In genomic region chr9:124830593-124830992, GRCh38 we compare ENCODE assay signal across 23 cellular contexts. TPM values are rescaled to one million over a fixed set of nuclear protein-coding genes. Genes with fewer than 3 reads are reported as not detected.
A peak's percentile ranks its signal among the peaks of the same experiment; 100 is the strongest.
DNase-seq lines count a peak whose midpoint lies in the region; ATAC-seq, FAIRE-seq and TF ChIP-seq lines count a peak whose summit lies in the region.
"Had no signal": no experiment of that assay in that cellular context is flagged by ENCODE, and none has a peak within 500 bp of the region (broad histone marks: within the 10 kb centered on the region; RNA-seq: fewer than 3 reads in every experiment).

No MANE protein-coding gene starts in this region.

- POLR2A ChIA-PET in HEK293 (lab: Yijun Ruan, JAX), result interaction anchor here (0.6 kb wide), 1 partner anchor 109 kb away, joined by 12 read pairs; no protein-coding TSS in a partner anchor
- POLR2A ChIA-PET in K562 (lab: Yijun Ruan, JAX), result interaction anchor here (0.7 kb wide), 1 partner anchor 12 kb away, joined by 3 read pairs; no protein-coding TSS in a partner anchor

- in situ Hi-C loops in K562 (cut with MboI), result no loop called here

- CTCF ChIA-PET in HEK293 (lab: Yijun Ruan, JAX), result interaction anchor here (1.1 to 31.1 kb wide), 5 partner anchors 9 to 55 kb away, joined by 3 to 1257 read pairs (median 11); partner anchors contain the start of genes NR6A1, OLFML2A and WDR38
- CTCF ChIA-PET in K562 (lab: Yijun Ruan, JAX; ENCODE audit: low intra/inter-chr PET ratio), result no interaction called here

- no peaks in the 10 kb centered on the region for H3K27me3 Mint-ChIP-seq in nephron (ENCODE audit: low read depth)
- H3K27me3 Mint-ChIP-seq: CD4-positive, CD25-positive, alpha-beta regulatory T cell had no signal

- no peak overlapping the region for H3K4me3 Mint-ChIP-seq in nephron
- H3K4me3 Mint-ChIP-seq: CD4-positive, CD25-positive, alpha-beta regulatory T cell; CD8-positive, alpha-beta T cell had no signal

- peak overlapping the region; percentile 75 for H3K4me2 ChIP-seq in BLaER1
- H3K4me2 ChIP-seq in K562 (ENCODE audit: insufficient read depth, low read length), result no peak overlapping the region
- H3K4me2 ChIP-seq: A549 had no signal

- H3K27ac ChIP-seq in BLaER1 (no peak overlapping the region), HEK293 (ENCODE audit: extremely low read depth, low read depth, low read length) (no peak overlapping the region), K562 (ENCODE audit: extremely low read depth, low read depth, low read length) (no peak overlapping the region), substantia nigra (ENCODE audit: low read depth, low read length, poor library complexity, severe bottlenecking) (no peak overlapping the region), heart right ventricle (no peak overlapping the region)
- H3K27ac ChIP-seq: A549, C4-2B had no signal

- no peaks in the 10 kb centered on the region for H3K9me1 ChIP-seq in K562 (ENCODE audit: control insufficient read depth, insufficient read depth, low read length)

- H3K36me3 Mint-ChIP-seq in nephron (ENCODE audit: low read depth), result no peaks in the 10 kb centered on the region
- H3K36me3 Mint-ChIP-seq: CD4-positive, CD25-positive, alpha-beta regulatory T cell; CD8-positive, alpha-beta T cell had no signal

- TF ChIP-seq RAD21 in K562 (CRISPR knock-in tag; conservative IDR thresholded peaks at IDR 0.05 in 1 of 2, IDR thresholded peaks at IDR 0.05 in 1 of 2), result no peak

- peaks cover 51% of the 10 kb centered on the region for H3K4me1 Mint-ChIP-seq in nephron
- H3K4me1 Mint-ChIP-seq: CD4-positive, CD25-positive, alpha-beta regulatory T cell had no signal

- no peak overlapping the region for H3K4me3 ChIP-seq in BLaER1
- H3K4me3 ChIP-seq in HEK293 (ENCODE audit: low read depth, low read length), result no peak overlapping the region
- H3K4me3 ChIP-seq in K562, result no peak overlapping the region
- H3K4me3 ChIP-seq in heart right ventricle, result no peak overlapping the region
- H3K4me3 ChIP-seq: A549 had no signal

- H3K9me3 Mint-ChIP-seq in nephron, result peaks cover 4% of the 10 kb centered on the region
- H3K9me3 Mint-ChIP-seq: CD8-positive, alpha-beta T cell had no signal

- H3K4me1 ChIP-seq in BLaER1 (peaks cover 49% of the 10 kb centered on the region), HEK293 (ENCODE audit: control insufficient read depth, insufficient read depth, low read length) (peaks cover 10% of the 10 kb centered on the region), K562 (replicated peaks in 1 of 2; ENCODE audit: control insufficient read depth in 2 of 2, insufficient read depth in 2 of 2, low read length in 2 of 2) (peaks cover 8 to 23% of the 10 kb centered on the region in 2 experiments; a peak in 4 of 5 replicates), heart right ventricle (peaks cover 25 to 50% (median 40%) of the 10 kb centered on the region in 9 donors)

- no TSS peak for BruUV-seq in K562 (replicated peaks; lab: Mats Ljungman, UMichigan)

- intact Hi-C loops in K562 (cut with micrococcal nuclease), result no loop called here
- intact Hi-C loops in heart right ventricle (cut with DNase I), result loop anchor here in 4 of 10 donors (5.0 kb wide), 2 partner anchors 33 to 38 kb away; no protein-coding TSS in a partner anchor

- ATAC-seq in K562 (no peak), heart right ventricle (no peak)
- ATAC-seq: A549; CD8-positive, alpha-beta T cell had no signal

- no peaks in the 10 kb centered on the region for H4K20me1 ChIP-seq in BLaER1
- no peaks in the 10 kb centered on the region for H4K20me1 ChIP-seq in K562 (replicated peaks; ENCODE audit: control insufficient read depth, insufficient read depth, low read length)

- no peak for TF ChIP-seq POLR2A in K562 (conservative IDR thresholded peaks at IDR 0.05)

- TF ChIP-seq CTCF in HEK293 (tag by site-specific recombination; IDR thresholded peaks at IDR 0.05) (no peak), K562 (IDR thresholded peaks at IDR 0.05 in 2 of 3, conservative IDR thresholded peaks at IDR 0.05 in 1 of 3; ENCODE audit: insufficient read depth in 2 of 3, low read depth in 1 of 3, low read length in 3 of 3) (no peak), nephron (IDR thresholded peaks at IDR 0.05; ENCODE audit: unreplicated experiment in 3 of 3) (no peak), heart right ventricle (IDR thresholded peaks at IDR 0.05) (no peak)

- WGBS in K562 (ENCODE audit: insufficient coverage, low coverage, missing lambda C conversion rate), result 44% methylated on average over 4 of the region's 4 CpGs
- WGBS in heart right ventricle, 2 donors, result 69 to 70% methylated on average over 4 of the region's 4 CpGs

- H3K79me2 ChIP-seq in K562 (ENCODE audit: control insufficient read depth, insufficient read depth, low read length), result no peaks in the 10 kb centered on the region

- H3K27me3 ChIP-seq in BLaER1, result no peaks in the 10 kb centered on the region
- H3K27me3 ChIP-seq in K562 (ENCODE audit: control insufficient read depth in 2 of 2, insufficient read depth in 2 of 2, low read length in 2 of 2), result no peaks in the 10 kb centered on the region
- no peaks in the 10 kb centered on the region for H3K27me3 ChIP-seq in heart right ventricle
- H3K27me3 ChIP-seq: BE2C had no signal

- TF ChIP-seq EP300 in K562 (IDR thresholded peaks at IDR 0.05; ENCODE audit: low read length), result no peak

- H3K27ac Mint-ChIP-seq in nephron, result peak overlapping the region in 2 of 3 experiments; percentile 59 to 78
- H3K27ac Mint-ChIP-seq: CD8-positive, alpha-beta T cell had no signal

- H3K36me3 ChIP-seq in BLaER1 (no peaks in the 10 kb centered on the region), HEK293 (ENCODE audit: control insufficient read depth in 2 of 2, insufficient read depth in 1 of 2, low read length in 2 of 2) (no peaks in the 10 kb centered on the region), K562 (ENCODE audit: control insufficient read depth, insufficient read depth, low read length) (no peaks in the 10 kb centered on the region), heart right ventricle (no peaks in the 10 kb centered on the region)
- H3K36me3 ChIP-seq: BE2C had no signal

- no peak overlapping the region; the same call in 1 of the 2 replicates for H3K9ac ChIP-seq in BLaER1
- H3K9ac ChIP-seq in K562 (ENCODE audit: insufficient read depth in 1 of 2, low read depth in 2 of 2, low read length in 2 of 2), result no peak overlapping the region

- FAIRE-seq in K562 (lab: Jason Lieb, UNC), result no peak
- FAIRE-seq: A549, G401.6, GM12892 had no signal

- H3K9me3 ChIP-seq in BLaER1 (no peaks in the 10 kb centered on the region; the same call in 1 of the 2 replicates), HEK293 (ENCODE audit: control insufficient read depth, insufficient read depth, low read depth, low read length) (no peaks in the 10 kb centered on the region), K562 (replicated peaks; ENCODE audit: control insufficient read depth, insufficient read depth, low read depth, low read length) (no peaks in the 10 kb centered on the region), heart right ventricle (peaks cover 0 to 9% (median 0%) of the 10 kb centered on the region in 11 donors)
- H3K9me3 ChIP-seq: A549, BE2C, Caco-2 had no signal

- DNase-seq in K562 (ENCODE audit: extremely low read depth in 1 of 4, low spot score in 3 of 4) (no peak), substantia nigra (lab: John Stamatoyannopoulos, UW) (no peak), NCI-H345 (lab: John Stamatoyannopoulos, UW) (no peak), heart right ventricle (no peak)
- DNase-seq: 8988T; ACHN; AML-193; BE2C; Caco-2; CD4-positive, CD25-positive, alpha-beta regulatory T cell; CD8-positive, alpha-beta T cell; DMS153; DND-41; GOT3; H7; HCEC 1CT had no signal

- no peak overlapping the region for H2AFZ ChIP-seq in K562 (ENCODE audit: low read depth, low read length)

RNA-seq across cellular contexts. Expression of gene WDR38, which starts 22.7 kb away (rescaled TPM):
- total RNA-seq in K562 (2011; cell fraction: chromatin; rRNA removed; ENCODE audit: low replicate concordance), result not detected in 2 replicates
- total RNA-seq in K562 (2011; cell fraction: nucleolus; rRNA removed), result not detected in 2 replicates
- not detected in 2 replicates for total RNA-seq in K562 (2011; cell fraction: nucleoplasm; rRNA removed)
- total RNA-seq in K562 (2014; rRNA removed) (not detected in 2 replicates), K562 (2014; rRNA removed; fragmentation: Illumina TruSeq; extraction: Trizol) (not detected in 2 replicates), K562 (2015; rRNA removed; fragmentation: Illumina TruSeq; extraction: Trizol) (not detected in 2 replicates), K562 (2021) (not detected in 2 replicates), heart right ventricle (under 1 TPM in 1 of 10 donors, not detected in 9; 0.22 TPM)
- polyA plus RNA-seq in K562 (2011; rRNA removed) (not detected in 2 replicates), K562 (2014; fragmentation: Illumina TruSeq; extraction: Trizol) (not detected in 2 replicates), K562 (2014; fragmentation: Nextera tagmentation; extraction: Ambion mirVana) (not detected), K562 (2014; rRNA removed) (not detected in 2 replicates), heart right ventricle (under 1 TPM in 1 of 2 donors, not detected in 1; 0.04 TPM)
- not detected in 2 replicates for polyA plus RNA-seq in K562 (2011; cell fraction: cytosol; rRNA removed)
- polyA plus RNA-seq in K562 (2011; cell fraction: nucleus; rRNA removed), result not detected in 2 replicates
- 0.05 TPM in 1 of 2 replicates, not detected in the other for polyA plus RNA-seq in K562 (2012)
- not detected in 2 replicates for polyA minus RNA-seq in K562 (2011; rRNA and poly(A)+ RNA removed)
- not detected in 2 replicates for polyA minus RNA-seq in K562 (2011; cell fraction: cytosol; rRNA and poly(A)+ RNA removed)
- not detected in 2 replicates for polyA minus RNA-seq in K562 (2011; cell fraction: nucleus; rRNA and poly(A)+ RNA removed)
- total RNA-seq: Caco-2; CD4-positive, CD25-positive, alpha-beta regulatory T cell; CD8-positive, alpha-beta T cell; H7 had no signal
- polyA plus RNA-seq: A549; CD4-positive, CD25-positive, alpha-beta regulatory T cell had no signal

RNA-seq across cellular contexts. Expression of gene RPL35, which starts 31.2 kb away (rescaled TPM):
- total RNA-seq in K562 (2011; cell fraction: chromatin; rRNA removed; ENCODE audit: low replicate concordance), result 82.3 and 233 TPM in 2 replicates
- 710 and 759 TPM in 2 replicates for total RNA-seq in K562 (2011; cell fraction: nucleolus; rRNA removed)
- 556 and 654 TPM in 2 replicates for total RNA-seq in K562 (2011; cell fraction: nucleoplasm; rRNA removed)
- total RNA-seq in K562 (2014; rRNA removed) (3,379 and 5,070 TPM in 2 replicates), K562 (2014; rRNA removed; fragmentation: Illumina TruSeq; extraction: Trizol) (1,284 and 1,755 TPM in 2 replicates), K562 (2015; rRNA removed; fragmentation: Illumina TruSeq; extraction: Trizol) (3,383 and 3,546 TPM in 2 replicates), K562 (2021) (2,106 and 2,300 TPM in 2 replicates), heart right ventricle (100 to 1,000 TPM; 598 to 885 (median 678) TPM)
- polyA plus RNA-seq in K562 (2011; rRNA removed) (2,343 and 2,530 TPM in 2 replicates), K562 (2014; fragmentation: Illumina TruSeq; extraction: Trizol) (3,405 and 3,414 TPM in 2 replicates), K562 (2014; fragmentation: Nextera tagmentation; extraction: Ambion mirVana) (1,000 to 10,000 TPM; 4,709 to 5,101 TPM), K562 (2014; rRNA removed) (4,604 and 5,028 TPM in 2 replicates), heart right ventricle (1,000 to 10,000 TPM; 3,237 to 3,743 TPM)
- polyA plus RNA-seq in K562 (2011; cell fraction: cytosol; rRNA removed), result 2,634 and 3,242 TPM in 2 replicates
- 2,032 and 2,780 TPM in 2 replicates for polyA plus RNA-seq in K562 (2011; cell fraction: nucleus; rRNA removed)
- polyA plus RNA-seq in K562 (2012), result 2,776 and 4,833 TPM in 2 replicates
- polyA minus RNA-seq in K562 (2011; rRNA and poly(A)+ RNA removed), result 286 and 426 TPM in 2 replicates
- 256 and 334 TPM in 2 replicates for polyA minus RNA-seq in K562 (2011; cell fraction: cytosol; rRNA and poly(A)+ RNA removed)
- polyA minus RNA-seq in K562 (2011; cell fraction: nucleus; rRNA and poly(A)+ RNA removed), result 214 and 338 TPM in 2 replicates

RNA-seq across cellular contexts. Expression of gene ARPC5L, which starts 31.3 kb away (rescaled TPM):
- 58.8 and 69.4 TPM in 2 replicates for total RNA-seq in K562 (2011; cell fraction: chromatin; rRNA removed; ENCODE audit: low replicate concordance)
- 35.7 and 42.4 TPM in 2 replicates for total RNA-seq in K562 (2011; cell fraction: nucleolus; rRNA removed)
- total RNA-seq in K562 (2011; cell fraction: nucleoplasm; rRNA removed), result 46.7 and 58.8 TPM in 2 replicates
- total RNA-seq in K562 (2014; rRNA removed) (63.8 and 64.3 TPM in 2 replicates), K562 (2014; rRNA removed; fragmentation: Illumina TruSeq; extraction: Trizol) (56.8 and 63.7 TPM in 2 replicates), K562 (2015; rRNA removed; fragmentation: Illumina TruSeq; extraction: Trizol) (63.9 and 64.1 TPM in 2 replicates), K562 (2021) (58.1 and 65.2 TPM in 2 replicates), heart right ventricle (10 to 100 TPM; 30.6 to 69.4 (median 39.9) TPM)
- polyA plus RNA-seq in K562 (2011; rRNA removed) (62.9 and 89.7 TPM in 2 replicates), K562 (2014; fragmentation: Illumina TruSeq; extraction: Trizol) (50.7 and 51.8 TPM in 2 replicates), K562 (2014; fragmentation: Nextera tagmentation; extraction: Ambion mirVana) (10 to 100 TPM; 25.4 to 26.3 TPM), K562 (2014; rRNA removed) (111 and 113 TPM in 2 replicates), heart right ventricle (10 to 100 TPM; 26.6 to 74.9 TPM)
- polyA plus RNA-seq in K562 (2011; cell fraction: cytosol; rRNA removed), result 44.8 TPM in 2 replicates
- 26.6 and 32.7 TPM in 2 replicates for polyA plus RNA-seq in K562 (2011; cell fraction: nucleus; rRNA removed)
- 58.5 and 69.9 TPM in 2 replicates for polyA plus RNA-seq in K562 (2012)
- 42.7 and 53.5 TPM in 2 replicates for polyA minus RNA-seq in K562 (2011; rRNA and poly(A)+ RNA removed)
- 15.4 and 22.6 TPM in 2 replicates for polyA minus RNA-seq in K562 (2011; cell fraction: cytosol; rRNA and poly(A)+ RNA removed)
- polyA minus RNA-seq in K562 (2011; cell fraction: nucleus; rRNA and poly(A)+ RNA removed), result 12.3 and 12.5 TPM in 2 replicates

RNA-seq across cellular contexts. Expression of gene OLFML2A, which starts 53.7 kb away (rescaled TPM):
- total RNA-seq in K562 (2011; cell fraction: chromatin; rRNA removed; ENCODE audit: low replicate concordance), result not detected in 2 replicates
- total RNA-seq in K562 (2011; cell fraction: nucleolus; rRNA removed), result not detected in 2 replicates
- not detected in 2 replicates for total RNA-seq in K562 (2011; cell fraction: nucleoplasm; rRNA removed)
- total RNA-seq in K562 (2014; rRNA removed) (not detected in 2 replicates), K562 (2014; rRNA removed; fragmentation: Illumina TruSeq; extraction: Trizol) (not detected in 2 replicates), K562 (2015; rRNA removed; fragmentation: Illumina TruSeq; extraction: Trizol) (not detected in 2 replicates), K562 (2021) (0.09 and 0.16 TPM in 2 replicates), heart right ventricle (10 to 100 TPM; 21.9 to 51.2 (median 32.5) TPM)
- polyA plus RNA-seq in K562 (2011; rRNA removed) (not detected in 2 replicates), K562 (2014; fragmentation: Illumina TruSeq; extraction: Trizol) (not detected in 2 replicates), K562 (2014; fragmentation: Nextera tagmentation; extraction: Ambion mirVana) (not detected), K562 (2014; rRNA removed) (not detected in 2 replicates), heart right ventricle (1 to 10 TPM; 5.9 to 9.3 TPM)
- polyA plus RNA-seq in K562 (2011; cell fraction: cytosol; rRNA removed), result not detected in 2 replicates
- 0.09 TPM in 1 of 2 replicates, not detected in the other for polyA plus RNA-seq in K562 (2011; cell fraction: nucleus; rRNA removed)
- 0.03 TPM in 1 of 2 replicates, not detected in the other for polyA plus RNA-seq in K562 (2012)
- not detected in 2 replicates for polyA minus RNA-seq in K562 (2011; rRNA and poly(A)+ RNA removed)
- polyA minus RNA-seq in K562 (2011; cell fraction: cytosol; rRNA and poly(A)+ RNA removed), result not detected in 2 replicates
- not detected in 2 replicates for polyA minus RNA-seq in K562 (2011; cell fraction: nucleus; rRNA and poly(A)+ RNA removed)
- total RNA-seq: CD4-positive, CD25-positive, alpha-beta regulatory T cell; CD8-positive, alpha-beta T cell had no signal
- polyA plus RNA-seq: CD4-positive, CD25-positive, alpha-beta regulatory T cell had no signal

RNA-seq across cellular contexts. Expression of gene NR6A1, which starts 59.5 kb away (rescaled TPM):
- 38.8 and 43.3 TPM in 2 replicates for total RNA-seq in K562 (2011; cell fraction: chromatin; rRNA removed; ENCODE audit: low replicate concordance)
- 19.2 and 20.5 TPM in 2 replicates for total RNA-seq in K562 (2011; cell fraction: nucleolus; rRNA removed)
- 26.0 and 37.2 TPM in 2 replicates for total RNA-seq in K562 (2011; cell fraction: nucleoplasm; rRNA removed)
- total RNA-seq in K562 (2014; rRNA removed) (23.0 and 34.5 TPM in 2 replicates), K562 (2014; rRNA removed; fragmentation: Illumina TruSeq; extraction: Trizol) (34.9 and 36.5 TPM in 2 replicates), K562 (2015; rRNA removed; fragmentation: Illumina TruSeq; extraction: Trizol) (36.5 and 38.7 TPM in 2 replicates), K562 (2021) (55.4 and 56.7 TPM in 2 replicates), heart right ventricle (1 to 10 TPM in 8 of 10 donors, under 1 TPM in 2; 0.78 to 2.0 (median 1.2) TPM)
- polyA plus RNA-seq in K562 (2011; rRNA removed) (32.7 and 36.6 TPM in 2 replicates), K562 (2014; fragmentation: Illumina TruSeq; extraction: Trizol) (24.5 and 28.3 TPM in 2 replicates), K562 (2014; fragmentation: Nextera tagmentation; extraction: Ambion mirVana) (10 to 100 TPM in 1 of 2 experiments, 1 to 10 TPM in 1; 9.7 to 17.7 TPM), K562 (2014; rRNA removed) (16.6 and 17.8 TPM in 2 replicates), heart right ventricle (1 to 10 TPM in 1 of 2 donors, under 1 TPM in 1; 0.29 to 1.0 TPM)
- polyA plus RNA-seq in K562 (2011; cell fraction: cytosol; rRNA removed), result 25.5 and 31.6 TPM in 2 replicates
- 24.6 and 25.2 TPM in 2 replicates for polyA plus RNA-seq in K562 (2011; cell fraction: nucleus; rRNA removed)
- 10.4 and 15.9 TPM in 2 replicates for polyA plus RNA-seq in K562 (2012)
- polyA minus RNA-seq in K562 (2011; rRNA and poly(A)+ RNA removed), result 84.3 and 92.2 TPM in 2 replicates
- 47.1 and 52.4 TPM in 2 replicates for polyA minus RNA-seq in K562 (2011; cell fraction: cytosol; rRNA and poly(A)+ RNA removed)
- polyA minus RNA-seq in K562 (2011; cell fraction: nucleus; rRNA and poly(A)+ RNA removed), result 12.0 and 20.3 TPM in 2 replicates
- total RNA-seq: CD8-positive, alpha-beta T cell had no signal
- polyA plus RNA-seq: CD4-positive, CD25-positive, alpha-beta regulatory T cell had no signal
